Comparison of ENCODE assay signal across 8 cellular contexts in genomic region chr2:95402370-95403203, GRCh38. TPM values are rescaled to one million over a fixed set of nuclear protein-coding genes. Genes with fewer than 3 reads are reported as not detected.
DNase-seq lines count a peak whose midpoint lies in the region; ATAC-seq and TF ChIP-seq lines count a peak whose summit lies in the region.

FAHD2A (plus strand) TSS chr2:95402708; CDS start chr2:95405559, 2,851 bp downstream.

- H3K4me3 ChIP-seq in left ventricle myocardium inferior (peak within 1 kb of the TSS; percentile 91), prostate gland (peak within 1 kb of the TSS; percentile 62 to 69), urinary bladder (ENCODE audit: low read depth, low read length) (peak within 1 kb of the TSS; percentile 76)

- ATAC-seq in GM18502 (IDR thresholded peaks at IDR 0.05; ENCODE audit: poor library complexity, unreplicated experiment) (peak; percentile 95), HG02943 (IDR thresholded peaks at IDR 0.05; ENCODE audit: low read depth, unreplicated experiment) (peak; percentile 94), T-helper 17 cell (peak; percentile 95)

- H3K27me3 ChIP-seq in left ventricle myocardium inferior (ENCODE audit: low read depth) (no peaks in the 10 kb centered on the region), prostate gland (replicated peaks; ENCODE audit: insufficient read depth) (no peaks in the 10 kb centered on the region)

- H3K9me3 ChIP-seq in T-helper 17 cell (ENCODE audit: control insufficient read depth, low read length, poor library complexity, severe bottlenecking) (no peaks in the 10 kb centered on the region), left ventricle myocardium inferior (replicated peaks) (no peaks in the 10 kb centered on the region), prostate gland (no peaks in the 10 kb centered on the region)

- H3K27ac Mint-ChIP-seq in T-helper 17 cell: peak within 1 kb of the TSS; percentile 96

- H3K4me3 Mint-ChIP-seq in T-helper 17 cell: peak within 1 kb of the TSS; percentile 97

- peaks cover 36% of the 10 kb centered on the region for H3K4me1 ChIP-seq in left ventricle myocardium inferior
- peaks cover 4% of the 10 kb centered on the region for H3K4me1 ChIP-seq in prostate gland (replicated peaks)
- no peaks in the 10 kb centered on the region for H3K4me1 ChIP-seq in urinary bladder (ENCODE audit: insufficient read depth)

- TF ChIP-seq CTCF in left ventricle myocardium inferior (IDR thresholded peaks at IDR 0.05; ENCODE audit: borderline replicate concordance): no peak
- TF ChIP-seq CTCF in prostate gland (IDR thresholded peaks at IDR 0.05): peak in 1 of 4 experiments; percentile 15

- peak within 1 kb of the TSS; percentile 85 for H3K27ac ChIP-seq in left ventricle myocardium inferior (replicated peaks)
- peak within 1 kb of the TSS; percentile 68 to 76 for H3K27ac ChIP-seq in prostate gland
- peak within 1 kb of the TSS; percentile 52 for H3K27ac ChIP-seq in urinary bladder (ENCODE audit: low read depth)

- H3K27me3 Mint-ChIP-seq in T-helper 17 cell: no peaks in the 10 kb centered on the region

- intact Hi-C loops in left ventricle myocardium inferior (cut with micrococcal nuclease): no loop called here
- intact Hi-C loops in prostate gland (cut with DNase I): loop anchor here (5.0 kb wide), 1 partner anchor 55 kb away; no protein-coding TSS in a partner anchor

- 1% methylated on average over 50 of the region's 64 CpGs for WGBS in prostate gland
- WGBS in urinary bladder: under 1% methylated on average over 64 of the region's 64 CpGs

- DNase-seq in NCI-H187 (lab: John Stamatoyannopoulos, UW) (peak; percentile 77 to 78), T-helper 17 cell (peak; percentile 81 to 90 (median 86)), amygdala (lab: John Stamatoyannopoulos, UW) (peak; percentile 70 to 99 (median 90)), left ventricle myocardium inferior (peak; percentile 98), prostate gland (ENCODE audit: low spot score) (peak; percentile 95)

- peak; percentile 69 for TF ChIP-seq POLR2A in prostate gland (IDR thresholded peaks at IDR 0.05)

- H3K36me3 ChIP-seq in left ventricle myocardium inferior (peaks cover 7% of the 10 kb centered on the region), prostate gland (no peaks in the 10 kb centered on the region), urinary bladder (ENCODE audit: insufficient read depth) (no peaks in the 10 kb centered on the region)

- no peaks in the 10 kb centered on the region for H3K36me3 Mint-ChIP-seq in T-helper 17 cell (ENCODE audit: low read depth)

- H3K4me1 Mint-ChIP-seq in T-helper 17 cell: peaks cover 18% of the 10 kb centered on the region

RNA-seq across cellular contexts. Expression of gene FAHD2A, which starts in this region (rescaled TPM):
- total RNA-seq in T-helper 17 cell (10 to 100 TPM; 19.1 to 19.8 TPM), left ventricle myocardium inferior (32.4 TPM), prostate gland (10 to 100 TPM; 15.3 to 27.9 TPM), urinary bladder (17.8 TPM)
- polyA plus RNA-seq in urinary bladder: 20.3 TPM

Comparison
In these comparisons a context has a peak if more than half of its experiments do, and no peak if none do; other contexts are left out.
1. Peak in every context shown above with its lines: DNase-seq, ATAC-seq, H3K4me3 ChIP-seq and H3K27ac ChIP-seq.